Comparison of ENCODE assay signal across 30 cellular contexts in the genomic region with DNA sequence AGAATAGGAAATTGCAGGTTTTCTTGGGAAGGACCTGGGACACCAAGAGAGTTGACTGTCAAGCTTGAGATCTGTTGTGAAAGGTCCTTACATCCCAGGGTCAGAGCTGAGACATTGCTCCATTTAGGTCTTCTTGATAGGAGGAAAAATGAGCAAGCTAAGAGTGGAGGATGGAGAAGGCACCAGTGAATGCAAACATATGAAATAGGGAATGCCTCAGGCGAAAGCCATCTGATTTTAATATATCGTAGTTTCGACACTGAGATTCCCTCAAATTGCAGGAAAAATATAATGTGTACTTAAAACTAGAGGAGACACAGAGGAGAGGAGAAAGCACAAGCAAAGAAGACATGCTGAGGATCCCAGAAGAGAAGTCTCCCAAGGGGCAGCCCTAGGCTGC.
"Had no signal": no experiment of that assay in that cellular context is flagged by ENCODE, and none has a peak within 500 bp of the region (broad histone marks: within the 10 kb centered on the region; RNA-seq: fewer than 3 reads in every experiment).

No MANE protein-coding gene starts in this region.

- H3K36me3 Mint-ChIP-seq: activated naive CD4-positive, alpha-beta T cell treated with anti-CD3 and anti-CD28 coated beads, Interleukin-2, amount 50 U/mL, for 24 hours; naive thymus-derived CD4-positive, alpha-beta T cell; stimulated activated effector memory CD8-positive, alpha-beta T cell treated with anti-CD3 and anti-CD28 coated beads, Interleukin-12 subunit alpha, Interleukin-12 subunit beta, amount 100 ng/mL, for 72 hours had no signal

- H3K27ac ChIP-seq: dorsolateral prefrontal cortex, right lobe of liver, upper lobe of left lung, vagina, VCaP had no signal

- H3K4me1 Mint-ChIP-seq: activated naive CD4-positive, alpha-beta T cell treated with anti-CD3 and anti-CD28 coated beads, Interleukin-2, amount 50 U/mL, for 24 hours; activated naive CD8-positive, alpha-beta T cell treated with anti-CD3 and anti-CD28 coated beads, Interleukin-2, amount 50 U/mL, for 24 hours; activated T-helper 17 cell treated with anti-CD3 and anti-CD28 coated beads, Interleukin-2, amount 50 U/mL, for 72 hours; naive thymus-derived CD4-positive, alpha-beta T cell; stimulated activated effector memory CD8-positive, alpha-beta T cell treated with anti-CD3 and anti-CD28 coated beads, Interleukin-12 subunit alpha, Interleukin-12 subunit beta, amount 100 ng/mL, for 72 hours had no signal

- H3K36me3 ChIP-seq: right lobe of liver, thoracic aorta, upper lobe of left lung, vagina had no signal

- H3K27me3 Mint-ChIP-seq: activated naive CD8-positive, alpha-beta T cell treated with anti-CD3 and anti-CD28 coated beads, Interleukin-2, amount 50 U/mL, for 24 hours had no signal

- H3K9me3 ChIP-seq: right lobe of liver, thoracic aorta, upper lobe of left lung, vagina had no signal

- H3K4me3 Mint-ChIP-seq: activated naive CD4-positive, alpha-beta T cell treated with anti-CD3 and anti-CD28 coated beads, Interleukin-2, amount 50 U/mL, for 24 hours; activated naive CD8-positive, alpha-beta T cell treated with anti-CD3 and anti-CD28 coated beads, Interleukin-2, amount 50 U/mL, for 24 hours; activated T-cell treated with anti-CD3 and anti-CD28 coated beads, Interleukin-2, amount 50 U/mL, for 24 hours; activated T-helper 17 cell treated with anti-CD3 and anti-CD28 coated beads, Interleukin-2, amount 50 U/mL, for 72 hours; mesothelial cell of epicardium; naive thymus-derived CD4-positive, alpha-beta T cell; stimulated activated effector memory CD8-positive, alpha-beta T cell treated with anti-CD3 and anti-CD28 coated beads, Interleukin-12 subunit alpha, Interleukin-12 subunit beta, amount 100 ng/mL, for 72 hours; stimulated activated naive CD8-positive, alpha-beta T cell treated with anti-CD3 and anti-CD28 coated beads, Interleukin-15, Interleukin-2, amounts not matched to agents 100 ng/mL and 50 ng/mL, for 24 hours; T-helper 1 cell treated with Interleukin-12 subunit alpha and Interleukin-12 subunit beta and Interleukin-4 antibody, amounts not matched to agents 30 μg/mL and 1 μg/mL, for 36 hours had no signal

- FAIRE-seq: frontal cortex, islet of Langerhans, TTC549 had no signal

- H3K4me1 ChIP-seq: right lobe of liver had no signal

- DNase-seq: activated CD4-positive, alpha-beta T cell treated with anti-CD3 and anti-CD28 coated beads for 48 hours; activated CD4-positive, alpha-beta T cell treated with anti-CD3 and anti-CD28 coated beads, Interleukin-2, amount 50 U/mL, for 48 hours; activated CD8-positive, alpha-beta memory T cell treated with anti-CD3 and anti-CD28 coated beads, Interleukin-2, amount 50 U/mL, for 4 hours; activated gamma-delta T cell treated with Interleukin-2 at 50 U/mL for 16 hours; activated naive CD8-positive, alpha-beta T cell treated with anti-CD3 and anti-CD28 coated beads, Interleukin-2, amount 50 U/mL, for 24 hours; activated T-cell treated with anti-CD3 and anti-CD28 coated beads, Interleukin-2, amount 50 U/mL, for 24 hours; cerebellar nuclear complex; dorsolateral prefrontal cortex; effector memory CD4-positive, alpha-beta T cell; mammary epithelial cell; naive thymus-derived CD4-positive, alpha-beta T cell; right lobe of liver; stimulated activated CD4-positive, alpha-beta T cell treated with anti-CD3 and anti-CD28 coated beads, Interleukin-12 subunit alpha, Interleukin-12 subunit beta, amount 100 ng/mL, for 4 hours; stimulated activated CD4-positive, alpha-beta T cell treated with anti-CD3 and anti-CD28 coated beads, Interleukin-4, amount 100 ng/mL, for 24 hours; SW 1271; T-helper 9 cell; upper lobe of left lung had no signal

- H3K27ac Mint-ChIP-seq: activated naive CD4-positive, alpha-beta T cell treated with anti-CD3 and anti-CD28 coated beads, Interleukin-2, amount 50 U/mL, for 24 hours; activated naive CD8-positive, alpha-beta T cell treated with anti-CD3 and anti-CD28 coated beads, Interleukin-2, amount 50 U/mL, for 24 hours; activated T-cell treated with anti-CD3 and anti-CD28 coated beads, Interleukin-2, amount 50 U/mL, for 24 hours; activated T-helper 17 cell treated with anti-CD3 and anti-CD28 coated beads, Interleukin-2, amount 50 U/mL, for 72 hours; mesothelial cell of epicardium; naive thymus-derived CD4-positive, alpha-beta T cell; stimulated activated effector memory CD8-positive, alpha-beta T cell treated with anti-CD3 and anti-CD28 coated beads, Interleukin-12 subunit alpha, Interleukin-12 subunit beta, amount 100 ng/mL, for 72 hours; stimulated activated naive CD8-positive, alpha-beta T cell treated with anti-CD3 and anti-CD28 coated beads, Interleukin-15, Interleukin-2, amounts not matched to agents 100 ng/mL and 50 ng/mL, for 24 hours; T-helper 1 cell treated with Interleukin-12 subunit alpha and Interleukin-12 subunit beta and Interleukin-4 antibody, amounts not matched to agents 30 μg/mL and 1 μg/mL, for 36 hours had no signal

- H3K9me3 Mint-ChIP-seq: activated naive CD4-positive, alpha-beta T cell treated with anti-CD3 and anti-CD28 coated beads, Interleukin-2, amount 50 U/mL, for 24 hours; activated naive CD8-positive, alpha-beta T cell treated with anti-CD3 and anti-CD28 coated beads, Interleukin-2, amount 50 U/mL, for 24 hours; activated T-cell treated with anti-CD3 and anti-CD28 coated beads, Interleukin-2, amount 50 U/mL, for 24 hours; activated T-helper 17 cell treated with anti-CD3 and anti-CD28 coated beads, Interleukin-2, amount 50 U/mL, for 72 hours; mesothelial cell of epicardium; naive thymus-derived CD4-positive, alpha-beta T cell; stimulated activated effector memory CD8-positive, alpha-beta T cell treated with anti-CD3 and anti-CD28 coated beads, Interleukin-12 subunit alpha, Interleukin-12 subunit beta, amount 100 ng/mL, for 72 hours; stimulated activated naive CD8-positive, alpha-beta T cell treated with anti-CD3 and anti-CD28 coated beads, Interleukin-15, Interleukin-2, amounts not matched to agents 100 ng/mL and 50 ng/mL, for 24 hours; T-helper 1 cell treated with Interleukin-12 subunit alpha and Interleukin-12 subunit beta and Interleukin-4 antibody, amounts not matched to agents 30 μg/mL and 1 μg/mL, for 36 hours had no signal

- H3K4me3 ChIP-seq: coronary artery, dorsolateral prefrontal cortex, right lobe of liver, thoracic aorta, upper lobe of left lung, vagina had no signal

- H3K27me3 ChIP-seq: dorsolateral prefrontal cortex, right lobe of liver, upper lobe of left lung, vagina had no signal
